ENCODE assay signal across 18 cellular contexts in the genomic region with DNA sequence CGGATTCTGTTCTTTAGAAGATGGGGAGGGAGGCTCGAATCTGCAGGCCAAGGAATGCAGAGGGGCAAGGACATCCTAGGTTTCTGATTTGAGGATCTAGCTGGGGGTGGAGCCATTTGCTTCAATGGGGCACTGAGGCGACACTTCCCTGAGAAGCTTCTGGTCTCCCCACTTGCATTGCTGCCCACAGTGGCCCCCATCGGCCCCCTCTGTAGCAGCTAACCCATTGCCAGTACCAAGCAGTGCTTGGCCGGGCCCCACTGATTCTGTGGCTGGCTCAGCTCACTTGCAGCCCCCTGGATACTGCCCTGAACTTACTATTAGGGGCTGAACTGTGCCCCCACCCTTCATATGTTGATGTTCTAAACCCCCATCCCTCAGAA. TPM values are rescaled to one million over a fixed set of nuclear protein-coding genes. Genes with fewer than 3 reads are reported as not detected.
DNase-seq lines count a peak whose midpoint lies in the region; ATAC-seq and TF ChIP-seq lines count a peak whose summit lies in the region.
"Had no signal": no experiment of that assay in that cellular context is flagged by ENCODE, and none has a peak within 500 bp of the region (broad histone marks: within the 10 kb centered on the region; RNA-seq: fewer than 3 reads in every experiment).

No MANE protein-coding gene starts in this region.

- no peaks in the 10 kb centered on the region for H3K9me3 ChIP-seq in mammary epithelial cell (replicated peaks; ENCODE audit: insufficient read depth, low read length)
- no peaks in the 10 kb centered on the region for H3K9me3 ChIP-seq in uterus

- H3K79me2 ChIP-seq in mammary epithelial cell (ENCODE audit: insufficient read depth, low read length), result no peaks in the 10 kb centered on the region

- ATAC-seq in HG03442 (IDR thresholded peaks at IDR 0.05; ENCODE audit: unreplicated experiment), result no peak
- no peak for ATAC-seq in GM19463 (IDR thresholded peaks at IDR 0.05; ENCODE audit: unreplicated experiment)

- CTCF ChIA-PET in MCF 10A (lab: Yijun Ruan, JAX) (no interaction called here), mammary epithelial cell (lab: Charles Lee; ENCODE audit: low non-redundant PET) (no interaction called here)

- H2AFZ ChIP-seq in mammary epithelial cell (ENCODE audit: low read depth, low read length), result no peak overlapping the region

- dilution Hi-C loops in mammary epithelial cell (cut with HindIII; ENCODE audit: low sequenced_read_pairs), result no loop called here

- TF ChIP-seq POLR2A in uterus (IDR thresholded peaks at IDR 0.05), result no peak

- H3K4me3 Mint-ChIP-seq in MCF 10A (ENCODE audit: unreplicated experiment) (no peak overlapping the region), glutamatergic neuron (ENCODE audit: unreplicated experiment) (peak overlapping the region; percentile 39), nephron (no peak overlapping the region)

- in situ Hi-C loops in mammary epithelial cell (cut with MboI; ENCODE audit: low sequenced_read_pairs in 2 of 2), result no loop called here

- intact Hi-C loops in MCF 10A (cut with micrococcal nuclease) (no loop called here), mammary epithelial cell (cut with micrococcal nuclease) (no loop called here), uterus (cut with DNase I; ENCODE audit: low total_unique reads) (no loop called here)

- H3K27me3 Mint-ChIP-seq in MCF 10A (ENCODE audit: insufficient read depth, unreplicated experiment) (no peaks in the 10 kb centered on the region), glutamatergic neuron (ENCODE audit: unreplicated experiment) (peaks cover 12% of the 10 kb centered on the region), nephron (ENCODE audit: low read depth) (peaks cover 41% of the 10 kb centered on the region)

- no peak overlapping the region for H3K4me2 ChIP-seq in mammary epithelial cell (ENCODE audit: insufficient read depth, low read depth, low read length)

- H3K27ac Mint-ChIP-seq in MCF 10A (ENCODE audit: low read depth, unreplicated experiment), result peak overlapping the region; percentile 12
- peak overlapping the region; percentile 57 for H3K27ac Mint-ChIP-seq in glutamatergic neuron (ENCODE audit: unreplicated experiment)
- peak overlapping the region in 2 of 3 experiments; percentile 33 to 48 for H3K27ac Mint-ChIP-seq in nephron

- H3K27ac ChIP-seq in mammary epithelial cell (ENCODE audit: insufficient read depth, low read depth, low read length), result no peak overlapping the region
- H3K27ac ChIP-seq in uterus, result peak overlapping the region; percentile 84 to 91
- H3K27ac ChIP-seq: C4-2B, RWPE1 had no signal

- H3K4me1 Mint-ChIP-seq in MCF 10A (ENCODE audit: insufficient read depth, unreplicated experiment) (peaks cover 17% of the 10 kb centered on the region), glutamatergic neuron (ENCODE audit: low read depth, unreplicated experiment) (peaks cover 40% of the 10 kb centered on the region), nephron (peaks cover 49% of the 10 kb centered on the region)

- no peak for TF ChIP-seq CTCF in MCF 10A (IDR thresholded peaks at IDR 0.05; ENCODE audit: unreplicated experiment)
- TF ChIP-seq CTCF in mammary epithelial cell (conservative IDR thresholded peaks at IDR 0.05 in 1 of 2, IDR thresholded peaks at IDR 0.05 in 1 of 2; ENCODE audit: extremely low read depth in 1 of 2, insufficient read depth in 1 of 2, low read depth in 1 of 2, low read length in 2 of 2), result no peak
- TF ChIP-seq CTCF in glutamatergic neuron (IDR thresholded peaks at IDR 0.05; ENCODE audit: partially characterized antibody, unreplicated experiment), result no peak
- TF ChIP-seq CTCF in nephron (IDR thresholded peaks at IDR 0.05; ENCODE audit: unreplicated experiment in 3 of 3), result no peak
- no peak for TF ChIP-seq CTCF in uterus (IDR thresholded peaks at IDR 0.05)

- H3K36me3 ChIP-seq in mammary epithelial cell (ENCODE audit: insufficient read depth, low read length) (no peaks in the 10 kb centered on the region), uterus (no peaks in the 10 kb centered on the region)

- BruUV-seq in MCF 10A (replicated peaks; lab: Mats Ljungman, UMichigan), result no TSS peak
- no TSS peak for BruUV-seq in mammary epithelial cell (replicated peaks; lab: Mats Ljungman, UMichigan)

- POLR2A ChIA-PET in MCF 10A (lab: Yijun Ruan, JAX), result no interaction called here

- H3K36me3 Mint-ChIP-seq in MCF 10A (ENCODE audit: insufficient read depth, unreplicated experiment), result peaks cover 6% of the 10 kb centered on the region
- no peaks in the 10 kb centered on the region for H3K36me3 Mint-ChIP-seq in glutamatergic neuron (ENCODE audit: unreplicated experiment)
- no peaks in the 10 kb centered on the region for H3K36me3 Mint-ChIP-seq in nephron (ENCODE audit: low read depth)

- H3K9ac ChIP-seq in mammary epithelial cell (ENCODE audit: insufficient read depth, low read length), result no peak overlapping the region

- no peaks in the 10 kb centered on the region for H4K20me1 ChIP-seq in mammary epithelial cell (ENCODE audit: insufficient read depth, low read length)

- no peak for DNase-seq in MCF 10A (ENCODE audit: unreplicated experiment)
- DNase-seq in mammary epithelial cell, result no peak
- no peak for DNase-seq in glutamatergic neuron
- peak; percentile 18 to 19 for DNase-seq in uterus
- no peak for DNase-seq in NCI-H82 treated with DMSO at 0.1 percent for 48 hours (lab: John Stamatoyannopoulos, UW; ENCODE audit: unreplicated experiment)
- DNase-seq: 8988T, COR-L47, H7, Kasumi-1, NCI-H1436 treated with DMSO at 0.1 percent for 48 hours, NCI-H2081 treated with DMSO at 0.1 percent for 48 hours, NCI-H2227 treated with DMSO at 0.1 percent for 48 hours had no signal

- H3K4me3 ChIP-seq in mammary epithelial cell (replicated peaks in 1 of 3; ENCODE audit: insufficient read depth in 1 of 3, low read depth in 2 of 3, low read length in 3 of 3) (no peak overlapping the region), uterus (no peak overlapping the region)

- H3K27me3 ChIP-seq in mammary epithelial cell (ENCODE audit: insufficient read depth, low read length) (no peaks in the 10 kb centered on the region), uterus (no peaks in the 10 kb centered on the region)

- H3K9me3 Mint-ChIP-seq in MCF 10A (ENCODE audit: unreplicated experiment), result no peaks in the 10 kb centered on the region
- H3K9me3 Mint-ChIP-seq in glutamatergic neuron (ENCODE audit: unreplicated experiment), result peaks cover 6% of the 10 kb centered on the region
- no peaks in the 10 kb centered on the region for H3K9me3 Mint-ChIP-seq in nephron

- 90% methylated on average over 5 of the region's 5 CpGs for WGBS in mammary epithelial cell (ENCODE audit: low coverage, missing lambda C conversion rate)

- peaks cover 32% of the 10 kb centered on the region for H3K4me1 ChIP-seq in mammary epithelial cell (ENCODE audit: insufficient read depth, low read length)
- peaks cover 0 to 12% of the 10 kb centered on the region in 2 donors for H3K4me1 ChIP-seq in uterus

RNA-seq across cellular contexts. Expression of gene SHISAL1, which starts 42.9 kb away (rescaled TPM):
- total RNA-seq in MCF 10A (2022), result 1.6 and 3.7 TPM in 2 replicates
- 1 to 10 TPM; 3.9 to 9.2 TPM for total RNA-seq in mammary epithelial cell
- 2.9 TPM for polyA plus RNA-seq in mammary epithelial cell
- polyA minus RNA-seq in mammary epithelial cell, result 7.2 TPM
- total RNA-seq in glutamatergic neuron (ENCODE audit: unreplicated experiment), result 3.2 TPM
- total RNA-seq in uterus, result 10 to 100 TPM in 2 of 4 donors, 1 to 10 TPM in 2; 4.7 to 44.2 (median 22.9) TPM
- total RNA-seq: OCI-LY7 had no signal

Comparison
In these comparisons a context has a peak if more than half of its experiments do, and no peak if none do; other contexts are left out.
1. DNase-seq: peak in uterus (2 of 2); none in MCF 10A (single experiment), mammary epithelial cell (single experiment), glutamatergic neuron (single experiment) and NCI-H82 treated with DMSO at 0.1 percent for 48 hours (single experiment).
2. Peak in every context shown above with its lines, with median percentiles within 50 percentile points of each other: H3K27ac Mint-ChIP-seq.